In the genomic region with DNA sequence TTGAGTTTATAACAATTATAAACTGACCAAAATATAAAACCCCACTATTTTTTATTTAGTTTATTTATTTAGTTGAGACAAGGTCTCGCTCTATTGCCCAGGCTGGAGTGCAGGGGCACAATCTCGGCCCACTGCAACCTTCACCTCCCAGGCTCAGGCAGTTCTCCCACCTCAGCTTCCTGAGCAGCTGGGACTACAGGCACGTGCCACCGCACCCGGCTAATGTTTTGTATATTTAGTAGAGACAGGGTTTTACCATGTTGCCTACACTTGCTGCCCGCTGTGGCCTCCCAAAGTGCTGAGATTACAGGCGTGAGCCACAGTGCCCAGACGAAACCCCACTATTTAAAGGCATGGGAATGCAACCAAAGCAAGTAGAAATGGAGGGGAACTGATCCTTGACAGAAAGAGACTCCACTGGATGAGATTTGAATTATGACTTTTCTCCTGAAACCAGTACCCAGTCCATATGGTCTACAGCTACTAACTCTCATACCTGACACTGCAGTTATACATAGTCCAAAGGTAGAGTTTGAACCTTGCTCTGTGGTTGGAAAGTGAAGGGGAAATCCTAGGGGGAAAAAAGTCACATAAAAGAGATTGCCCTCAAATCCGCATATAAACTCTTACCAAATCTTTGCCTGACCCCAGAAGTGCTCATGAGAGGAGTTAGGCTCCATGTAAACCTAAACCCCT, we compare ENCODE assay signal across 19 cellular contexts.
"Had no signal": no experiment of that assay in that cellular context is flagged by ENCODE, and none has a peak within 500 bp of the region (broad histone marks: within the 10 kb centered on the region; RNA-seq: fewer than 3 reads in every experiment).

No MANE protein-coding gene starts in this region.

- H3K4me3 Mint-ChIP-seq: activated CD8-positive, alpha-beta memory T cell treated with anti-CD3 and anti-CD28 coated beads, Interleukin-2, amount 10 ng/mL, durations not matched to agents 7 days and 5 days; neural crest cell had no signal

- H3K4me1 ChIP-seq: breast epithelium, gastroesophageal sphincter had no signal

- H3K4me1 Mint-ChIP-seq: neural crest cell had no signal

- H3K9me3 ChIP-seq: right atrium auricular region had no signal

- DNase-seq: activated CD4-positive, alpha-beta T cell treated with anti-CD3 and anti-CD28 coated beads, Interleukin-2, amount 50 U/mL, for 1 hour; activated CD8-positive, alpha-beta memory T cell treated with anti-CD3 and anti-CD28 coated beads, Interleukin-2, amount 10 ng/mL, durations not matched to agents 7 days and 5 days; adrenal gland; cerebellar nuclear complex; effector CD4-positive, alpha-beta T cell; heart right ventricle; left ventricle myocardium superior; stimulated activated CD4-positive, alpha-beta T cell treated with anti-CD3 and anti-CD28 coated beads, Interleukin-12 subunit alpha, Interleukin-12 subunit beta, amount 100 ng/mL, for 4 hours; stimulated activated CD4-positive, alpha-beta T cell treated with anti-CD3 and anti-CD28 coated beads, Interleukin-1b, Interleukin-23, amount 100 ng/mL, for 48 hours; stimulated activated CD8-positive, alpha-beta memory T cell treated with anti-CD3 and anti-CD28 coated beads, Interleukin-4, amount 100 ng/mL, for 48 hours; stimulated activated naive CD4-positive, alpha-beta T cell treated with Interleukin-2 at 50 U/mL for 16 hours; trophoblast cell had no signal

- H3K27ac ChIP-seq: adrenal gland, gastroesophageal sphincter, right atrium auricular region had no signal

- ATAC-seq: activated CD4-positive, CD25-positive, alpha-beta regulatory T cell treated with anti-CD3 and anti-CD28 coated beads, Interleukin-2, amount 50 U/mL, for 24 hours; activated CD8-positive, alpha-beta memory T cell treated with anti-CD3 and anti-CD28 coated beads, Interleukin-2, amount 10 ng/mL, durations not matched to agents 7 days and 5 days; esophagus mucosa; gastroesophageal sphincter; left ventricle myocardium superior had no signal

- H3K27me3 Mint-ChIP-seq: activated CD8-positive, alpha-beta memory T cell treated with anti-CD3 and anti-CD28 coated beads, Interleukin-2, amount 10 ng/mL, durations not matched to agents 7 days and 5 days; progenitor cell of endocrine pancreas had no signal

- H3K27me3 ChIP-seq: adrenal gland, breast epithelium, gastroesophageal sphincter, heart right ventricle, right atrium auricular region had no signal

- H3K4me3 ChIP-seq: adrenal gland, breast epithelium, gastroesophageal sphincter, heart right ventricle, right atrium auricular region had no signal

- H3K36me3 ChIP-seq: adrenal gland, breast epithelium, gastroesophageal sphincter, right atrium auricular region had no signal

- H3K27ac Mint-ChIP-seq: activated CD8-positive, alpha-beta memory T cell treated with anti-CD3 and anti-CD28 coated beads, Interleukin-2, amount 10 ng/mL, durations not matched to agents 7 days and 5 days; progenitor cell of endocrine pancreas had no signal
